ENCODE assay signal across 12 cellular contexts in the genomic region with DNA sequence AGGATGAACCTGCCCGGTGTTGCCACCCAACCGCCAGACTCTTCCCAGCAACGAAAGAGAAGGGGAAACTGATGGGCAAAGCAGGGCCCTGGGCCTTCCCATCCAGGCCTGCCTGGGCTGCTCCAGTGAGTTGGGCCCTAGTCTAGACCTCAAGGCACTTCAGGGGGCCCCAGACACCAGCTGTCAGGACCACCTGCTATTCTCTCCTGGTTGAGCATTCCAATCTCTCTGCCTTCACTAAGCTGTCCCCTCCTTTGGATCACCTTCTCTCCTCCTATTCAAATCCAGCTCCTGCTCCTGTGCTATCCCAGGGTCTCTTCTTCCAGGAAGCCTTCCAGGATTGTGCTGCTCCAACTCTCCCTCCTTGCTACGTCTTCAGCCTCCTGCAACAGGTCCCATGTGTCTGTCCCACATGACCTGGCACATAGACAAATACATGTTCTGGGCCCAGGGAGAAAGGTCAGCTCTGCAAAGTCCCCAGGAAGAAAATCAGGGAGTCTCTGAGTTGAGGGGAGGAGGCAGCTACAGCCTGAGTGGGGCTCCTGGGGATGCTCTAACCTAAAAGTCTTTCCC. TPM values are rescaled to one million over a fixed set of nuclear protein-coding genes. Genes with fewer than 3 reads are reported as not detected.
DNase-seq lines count a peak whose midpoint lies in the region; ATAC-seq, FAIRE-seq and TF ChIP-seq lines count a peak whose summit lies in the region.
"Had no signal": no experiment of that assay in that cellular context is flagged by ENCODE, and none has a peak within 500 bp of the region (broad histone marks: within the 10 kb centered on the region; RNA-seq: fewer than 3 reads in every experiment).

No MANE protein-coding gene starts in this region.

- RAD21 ChIA-PET in HCT116 (lab: Charles Lee; ENCODE audit: low non-redundant PET in 1 of 2, low total read pairs in 2 of 2, uncharacterized antibody in 2 of 2, unreplicated experiment in 2 of 2) = interaction anchor here (0.6 to 2.8 kb wide), 6 partner anchors 9 to 110 kb away, joined by 3 to 8 read pairs (median 4); no protein-coding TSS in a partner anchor
- RAD21 ChIA-PET in GM12878 (lab: Charles Lee; ENCODE audit: unreplicated experiment) = interaction anchor here (1.4 to 1.7 kb wide), 2 partner anchors 23 to 110 kb away, joined by 4 read pairs; a partner anchor contains a TSS

- POLR2A ChIA-PET in HCT116 (lab: Charles Lee) = interaction anchor here (0.5 to 2.0 kb wide), 7 partner anchors 10 to 126 kb away, joined by 3 to 17 read pairs (median 3); a partner anchor contains a TSS
- POLR2A ChIA-PET in GM12878 (lab: Charles Lee) = no interaction called here

- BruUV-seq in HCT116 (replicated peaks; lab: Mats Ljungman, UMichigan) (no TSS peak), GM12878 (replicated peaks; lab: Mats Ljungman, UMichigan) (TSS peak; percentile 25)

- no peaks in the 10 kb centered on the region for H3K9me3 ChIP-seq in HCT116 (ENCODE audit: control insufficient read depth in 1 of 2, insufficient read depth in 1 of 2, low read depth in 1 of 2, low read length in 2 of 2)
- no peaks in the 10 kb centered on the region for H3K9me3 ChIP-seq in GM12878 (replicated peaks; ENCODE audit: control insufficient read depth, insufficient read depth, low read length)
- H3K9me3 ChIP-seq in muscle layer of colon (ENCODE audit: low read length) = no peaks in the 10 kb centered on the region
- no peaks in the 10 kb centered on the region for H3K9me3 ChIP-seq in left lung

- TF ChIP-seq CTCF in HCT116 (IDR thresholded peaks at IDR 0.05 in 2 of 3, conservative IDR thresholded peaks at IDR 0.05 in 1 of 3; ENCODE audit: borderline replicate concordance in 1 of 3, insufficient read depth in 1 of 3, low read depth in 2 of 3, low read length in 2 of 3) (no peak), GM12878 (IDR thresholded peaks at IDR 0.05 in 2 of 3, conservative IDR thresholded peaks at IDR 0.05 in 1 of 3; ENCODE audit: control insufficient read depth in 2 of 3, extremely low read depth in 1 of 3, insufficient read depth in 1 of 3, low read depth in 3 of 3, low read length in 3 of 3) (no peak), left lung (IDR thresholded peaks at IDR 0.05) (no peak)

- DNase-seq in HCT116 (ENCODE audit: low read depth, low spot score) (no peak), GM12878 (ENCODE audit: low read depth, low spot score) (no peak), NCI-H2196 treated with DMSO at 0.1 percent for 48 hours (lab: John Stamatoyannopoulos, UW; ENCODE audit: unreplicated experiment) (no peak), ureter (ENCODE audit: low spot score) (no peak), left lung (no peak)
- DNase-seq: activated CD4-positive, alpha-beta T cell treated with anti-CD3 and anti-CD28 coated beads for 1 hour; activated gamma-delta T cell treated with Interleukin-2 at 50 U/mL for 16 hours; left cardiac atrium; NCI-H748 treated with DMSO at 0.1 percent for 48 hours had no signal

- H3K79me2 ChIP-seq in ACC112 (ENCODE audit: control insufficient read depth, insufficient read depth, low read length, unreplicated experiment) (peaks cover 72% of the 10 kb centered on the region), HCT116 (ENCODE audit: insufficient read depth, low read length) (peaks cover 73% of the 10 kb centered on the region), GM12878 (ENCODE audit: control insufficient read depth, insufficient read depth, low read length) (no peaks in the 10 kb centered on the region)

- H3K9ac ChIP-seq in HCT116 (ENCODE audit: low read length) (peak overlapping the region; percentile 63), GM12878 (ENCODE audit: control insufficient read depth, insufficient read depth, low read length) (no peak overlapping the region), muscle layer of colon (ENCODE audit: low read length) (no peak overlapping the region)

- CTCF ChIA-PET in HCT116 (lab: Charles Lee) (interaction anchor here (1.0 to 1.7 kb wide), 3 partner anchors 9 to 110 kb away, joined by 4 to 9 read pairs (median 5); no protein-coding TSS in a partner anchor), GM12878 (lab: Yijun Ruan, JAX) (interaction anchor here (0.7 kb wide), 1 partner anchor 31 kb away, joined by 3 read pairs; no protein-coding TSS in a partner anchor)

- H3K27me3 ChIP-seq in ACC112 (ENCODE audit: insufficient read depth, low read length) (no peaks in the 10 kb centered on the region), HCT116 (ENCODE audit: insufficient read depth, low read length) (no peaks in the 10 kb centered on the region), GM12878 (replicated peaks in 1 of 2; ENCODE audit: control insufficient read depth in 2 of 2, insufficient read depth in 2 of 2, low read length in 1 of 2) (no peaks in the 10 kb centered on the region), muscle layer of colon (ENCODE audit: control insufficient read depth in 1 of 2, insufficient read depth in 2 of 2, low read length in 2 of 2) (no peaks in the 10 kb centered on the region), left lung (peaks cover 0 to 72% of the 10 kb centered on the region in 2 donors)

- intact Hi-C loops in HCT116 (cut with micrococcal nuclease) (no loop called here), GM12878 (cut with micrococcal nuclease; ENCODE audit: unreplicated experiment) (no loop called here), left lung (cut with DNase I) (no loop called here)

- SMC1A ChIA-PET in GM12878 (lab: Charles Lee; ENCODE audit: uncharacterized antibody, unreplicated experiment) = no interaction called here

- peaks cover 8% of the 10 kb centered on the region; the same call in 1 of the 2 replicates for H4K20me1 ChIP-seq in HCT116 (ENCODE audit: insufficient read depth)
- H4K20me1 ChIP-seq in GM12878 (ENCODE audit: control insufficient read depth, insufficient read depth) = 0 out of 2 replicates have a peak, but pooled peaks cover 4% of the 10 kb centered on the region

- FAIRE-seq in GM12878 (lab: Jason Lieb, UNC) = no peak

- H3K4me1 ChIP-seq in ACC112 (ENCODE audit: control insufficient read depth, insufficient read depth, low read length, unreplicated experiment) (peaks cover 58% of the 10 kb centered on the region), HCT116 (ENCODE audit: control insufficient read depth in 1 of 2, insufficient read depth in 2 of 2, low read length in 2 of 2) (peaks cover 50 to 65% of the 10 kb centered on the region in 2 experiments), GM12878 (ENCODE audit: control insufficient read depth, insufficient read depth, low read length) (peaks cover 12% of the 10 kb centered on the region), muscle layer of colon (ENCODE audit: insufficient read depth, low read length) (peaks cover 40% of the 10 kb centered on the region), left lung (peaks cover 10 to 46% of the 10 kb centered on the region in 2 donors)

- TF ChIP-seq EP300 in GM12878 (IDR thresholded peaks at IDR 0.05; ENCODE audit: borderline replicate concordance in 1 of 2, control insufficient read depth in 1 of 2, low read depth in 2 of 2, low read length in 2 of 2) = no peak

- peak overlapping the region; percentile 69 for H3K4me3 ChIP-seq in ACC112 (ENCODE audit: low read depth, low read length)
- peak overlapping the region in 1 of 2 experiments; percentile 25; a peak in 3 of 4 replicates for H3K4me3 ChIP-seq in HCT116 (replicated peaks in 1 of 2; ENCODE audit: low read depth in 1 of 2, low read length in 2 of 2)
- H3K4me3 ChIP-seq in GM12878 = no peak overlapping the region
- H3K4me3 ChIP-seq in muscle layer of colon (ENCODE audit: low read depth in 1 of 2, low read length in 2 of 2) = peak overlapping the region in 1 of 2 donors; percentile 44
- no peak overlapping the region for H3K4me3 ChIP-seq in left lung

- H3K36me3 ChIP-seq in ACC112 (ENCODE audit: insufficient read depth, low read length) = peaks cover 7% of the 10 kb centered on the region; the same call in 1 of the 2 replicates
- H3K36me3 ChIP-seq in HCT116 (ENCODE audit: control insufficient read depth in 1 of 2, insufficient read depth in 2 of 2, low read length in 2 of 2) = peaks cover 0 to 3% of the 10 kb centered on the region in 2 experiments; a peak in 1 of 4 replicates
- H3K36me3 ChIP-seq in GM12878 (ENCODE audit: control insufficient read depth in 2 of 2, insufficient read depth in 2 of 2, low read length in 1 of 2) = no peaks in the 10 kb centered on the region
- H3K36me3 ChIP-seq in muscle layer of colon (ENCODE audit: insufficient read depth, low read length) = no peaks in the 10 kb centered on the region
- no peaks in the 10 kb centered on the region for H3K36me3 ChIP-seq in left lung

- H3K9me2 ChIP-seq in HCT116 (ENCODE audit: insufficient read depth) = no peaks in the 10 kb centered on the region

- H3K27ac ChIP-seq in ACC112 (ENCODE audit: low read depth, low read length) (peak overlapping the region; percentile 97), HCT116 (ENCODE audit: low read depth, low read length) (peak overlapping the region; percentile 81), GM12878 (ENCODE audit: control insufficient read depth, insufficient read depth) (no peak overlapping the region), muscle layer of colon (ENCODE audit: low read depth, low read length) (peak overlapping the region; percentile 53), left lung (no peak overlapping the region)

- H3K4me2 ChIP-seq in HCT116 (ENCODE audit: low read length) (peak overlapping the region; percentile 84), GM12878 (ENCODE audit: control insufficient read depth, insufficient read depth) (no peak overlapping the region)

- ATAC-seq in HCT116 (no peak), GM12878 (no peak), HG02623 (IDR thresholded peaks at IDR 0.05; ENCODE audit: unreplicated experiment) (no peak), left lung (no peak)

- TF ChIP-seq RAD21 in HCT116 (IDR thresholded peaks at IDR 0.05; ENCODE audit: low read depth) (no peak), GM12878 (IDR thresholded peaks at IDR 0.05; ENCODE audit: insufficient read depth, low read depth, low read length) (no peak)

- TF ChIP-seq POLR2A in HCT116 (IDR thresholded peaks at IDR 0.05; ENCODE audit: borderline replicate concordance, extremely low read depth, insufficient read depth, insufficient read length) (no peak), GM12878 (IDR thresholded peaks at IDR 0.05; ENCODE audit: low read depth, low read length) (no peak)

- WGBS in GM12878 (ENCODE audit: insufficient coverage, insufficient replicate concordance, low lambda C conversion rate, missing lambda C conversion rate) = 90% methylated on average over 4 of the region's 4 CpGs

- in situ Hi-C loops in GM12878 (cut with MboI) = no loop called here

- H2AFZ ChIP-seq in ACC112 (ENCODE audit: low read length, unreplicated experiment) = no peak overlapping the region
- no peak overlapping the region for H2AFZ ChIP-seq in HCT116 (ENCODE audit: low read depth, low read length, poor library complexity, severe bottlenecking)
- no peak overlapping the region for H2AFZ ChIP-seq in GM12878 (ENCODE audit: control insufficient read depth, low read depth, low read length)

RNA-seq across cellular contexts. Expression of a gene that starts 3.1 kb away (rescaled TPM):
- 39.4 TPM for total RNA-seq in HCT116 (2021; ENCODE audit: unreplicated experiment)
- 41.2 and 46.8 TPM in 2 replicates for polyA plus RNA-seq in HCT116 (2012)
- 13.9 and 20.9 TPM in 2 replicates for total RNA-seq in GM12878 (2013; cell fraction: nucleolus; rRNA removed)
- 1.9 and 2.6 TPM in 2 replicates for total RNA-seq in GM12878 (2014; rRNA removed)
- total RNA-seq in GM12878 (2014; rRNA removed; fragmentation: Illumina TruSeq; extraction: Trizol) = 1.6 and 2.6 TPM in 2 replicates
- total RNA-seq in GM12878 (2021) = 3.1 and 3.9 TPM in 2 replicates
- polyA plus RNA-seq in GM12878 (2011; ENCODE audit: low read depth) = 1.9 TPM
- 1.4 and 2.4 TPM in 2 replicates for polyA plus RNA-seq in GM12878 (2011; rRNA removed)
- polyA plus RNA-seq in GM12878 (2011; cell fraction: cytosol; rRNA removed) = 3.3 and 3.8 TPM in 2 replicates
- 30.5 and 34.2 TPM in 2 replicates for polyA plus RNA-seq in GM12878 (2011; cell fraction: nucleus; rRNA removed)
- polyA plus RNA-seq in GM12878 (2012) = 3.8 and 4.4 TPM in 2 replicates
- polyA plus RNA-seq in GM12878 (2014; fragmentation: Illumina TruSeq; extraction: Trizol) = 1.9 and 3.1 TPM in 2 replicates
- polyA plus RNA-seq in GM12878 (2014; fragmentation: Nextera tagmentation; extraction: Ambion mirVana) = under 1 TPM; 0.15 to 0.21 TPM
- 5.2 and 5.3 TPM in 2 replicates for polyA plus RNA-seq in GM12878 (2014; rRNA removed)
- polyA plus RNA-seq in GM12878 (2016; fragmentation: Nextera tagmentation; extraction: Ambion mirVana) = 1 to 10 TPM; 1.7 to 1.8 TPM
- polyA minus RNA-seq in GM12878 (2011; rRNA and poly(A)+ RNA removed) = 1.9 and 2.7 TPM in 2 replicates
- 0.62 and 1.7 TPM in 2 replicates for polyA minus RNA-seq in GM12878 (2011; cell fraction: cytosol; rRNA and poly(A)+ RNA removed)
- polyA minus RNA-seq in GM12878 (2011; cell fraction: nucleus; rRNA and poly(A)+ RNA removed) = 5.4 and 6.5 TPM in 2 replicates
- total RNA-seq in ureter = 8.4 TPM
- total RNA-seq in left lung = 1 to 10 TPM; 5.4 to 6.9 TPM

RNA-seq across cellular contexts. Expression of a gene that starts 22.2 kb away (rescaled TPM):
- total RNA-seq in HCT116 (2021; ENCODE audit: unreplicated experiment) = 69.8 TPM
- polyA plus RNA-seq in HCT116 (2012) = 56.8 and 61.1 TPM in 2 replicates
- 5.0 and 6.2 TPM in 2 replicates for total RNA-seq in GM12878 (2013; cell fraction: nucleolus; rRNA removed)
- 16.9 and 22.1 TPM in 2 replicates for total RNA-seq in GM12878 (2014; rRNA removed)
- total RNA-seq in GM12878 (2014; rRNA removed; fragmentation: Illumina TruSeq; extraction: Trizol) = 6.3 and 8.6 TPM in 2 replicates
- 11.6 and 14.6 TPM in 2 replicates for total RNA-seq in GM12878 (2021)
- 2.3 TPM for polyA plus RNA-seq in GM12878 (2011; ENCODE audit: low read depth)
- polyA plus RNA-seq in GM12878 (2011; rRNA removed) = 2.8 and 6.0 TPM in 2 replicates
- polyA plus RNA-seq in GM12878 (2011; cell fraction: cytosol; rRNA removed) = 8.6 and 10.1 TPM in 2 replicates
- 5.8 and 7.1 TPM in 2 replicates for polyA plus RNA-seq in GM12878 (2011; cell fraction: nucleus; rRNA removed)
- polyA plus RNA-seq in GM12878 (2012) = 4.9 and 6.6 TPM in 2 replicates
- polyA plus RNA-seq in GM12878 (2014; fragmentation: Illumina TruSeq; extraction: Trizol) = 5.6 and 8.3 TPM in 2 replicates
- 1 to 10 TPM; 2.8 to 5.6 TPM for polyA plus RNA-seq in GM12878 (2014; fragmentation: Nextera tagmentation; extraction: Ambion mirVana)
- 17.7 and 23.4 TPM in 2 replicates for polyA plus RNA-seq in GM12878 (2014; rRNA removed)
- 10 to 100 TPM; 22.7 to 24.8 TPM for polyA plus RNA-seq in GM12878 (2016; fragmentation: Nextera tagmentation; extraction: Ambion mirVana)
- 3.6 and 6.4 TPM in 2 replicates for polyA minus RNA-seq in GM12878 (2011; rRNA and poly(A)+ RNA removed)
- polyA minus RNA-seq in GM12878 (2011; cell fraction: cytosol; rRNA and poly(A)+ RNA removed) = 3.6 and 3.9 TPM in 2 replicates
- 10.5 and 16.5 TPM in 2 replicates for polyA minus RNA-seq in GM12878 (2011; cell fraction: nucleus; rRNA and poly(A)+ RNA removed)
- 47.7 TPM for total RNA-seq in ureter
- total RNA-seq in left lung = 10 to 100 TPM; 35.6 to 36.3 TPM

RNA-seq across cellular contexts. Expression of a gene that starts 33.0 kb away (rescaled TPM):
- 168 TPM for total RNA-seq in HCT116 (2021; ENCODE audit: unreplicated experiment)
- 148 and 164 TPM in 2 replicates for polyA plus RNA-seq in HCT116 (2012)
- total RNA-seq in GM12878 (2013; cell fraction: nucleolus; rRNA removed) = 28.4 and 29.4 TPM in 2 replicates
- 75.3 and 82.9 TPM in 2 replicates for total RNA-seq in GM12878 (2014; rRNA removed)
- total RNA-seq in GM12878 (2014; rRNA removed; fragmentation: Illumina TruSeq; extraction: Trizol) = 69.8 and 71.1 TPM in 2 replicates
- 73.7 and 84.9 TPM in 2 replicates for total RNA-seq in GM12878 (2021)
- polyA plus RNA-seq in GM12878 (2011; ENCODE audit: low read depth) = 44.4 TPM
- 98.5 and 114 TPM in 2 replicates for polyA plus RNA-seq in GM12878 (2011; rRNA removed)
- polyA plus RNA-seq in GM12878 (2011; cell fraction: cytosol; rRNA removed) = 138 and 180 TPM in 2 replicates
- 67.4 and 98.6 TPM in 2 replicates for polyA plus RNA-seq in GM12878 (2011; cell fraction: nucleus; rRNA removed)
- 55.5 and 68.2 TPM in 2 replicates for polyA plus RNA-seq in GM12878 (2012)
- 96.0 and 109 TPM in 2 replicates for polyA plus RNA-seq in GM12878 (2014; fragmentation: Illumina TruSeq; extraction: Trizol)
- 10 to 100 TPM; 36.4 to 89.9 TPM for polyA plus RNA-seq in GM12878 (2014; fragmentation: Nextera tagmentation; extraction: Ambion mirVana)
- polyA plus RNA-seq in GM12878 (2014; rRNA removed) = 117 and 123 TPM in 2 replicates
- polyA plus RNA-seq in GM12878 (2016; fragmentation: Nextera tagmentation; extraction: Ambion mirVana) = 100 to 1,000 TPM; 137 to 138 TPM
- 46.3 and 61.5 TPM in 2 replicates for polyA minus RNA-seq in GM12878 (2011; rRNA and poly(A)+ RNA removed)
- polyA minus RNA-seq in GM12878 (2011; cell fraction: cytosol; rRNA and poly(A)+ RNA removed) = 14.4 and 26.0 TPM in 2 replicates
- 9.3 and 17.6 TPM in 2 replicates for polyA minus RNA-seq in GM12878 (2011; cell fraction: nucleus; rRNA and poly(A)+ RNA removed)
- 69.6 TPM for total RNA-seq in ureter
- 10 to 100 TPM; 44.6 to 66.3 TPM for total RNA-seq in left lung

RNA-seq across cellular contexts. Expression of a gene that starts 33.2 kb away (rescaled TPM):
- 8.5 TPM for total RNA-seq in HCT116 (2021; ENCODE audit: unreplicated experiment)
- polyA plus RNA-seq in HCT116 (2012) = 3.4 and 5.1 TPM in 2 replicates
- 7.9 and 8.3 TPM in 2 replicates for total RNA-seq in GM12878 (2013; cell fraction: nucleolus; rRNA removed)
- total RNA-seq in GM12878 (2014; rRNA removed) = 9.2 and 11.2 TPM in 2 replicates
- total RNA-seq in GM12878 (2014; rRNA removed; fragmentation: Illumina TruSeq; extraction: Trizol) = 4.1 TPM in 2 replicates
- 13.4 and 13.5 TPM in 2 replicates for total RNA-seq in GM12878 (2021)
- 2.6 TPM for polyA plus RNA-seq in GM12878 (2011; ENCODE audit: low read depth)
- 4.1 and 4.5 TPM in 2 replicates for polyA plus RNA-seq in GM12878 (2011; rRNA removed)
- 7.1 and 9.8 TPM in 2 replicates for polyA plus RNA-seq in GM12878 (2011; cell fraction: cytosol; rRNA removed)
- 6.0 and 7.7 TPM in 2 replicates for polyA plus RNA-seq in GM12878 (2011; cell fraction: nucleus; rRNA removed)
- polyA plus RNA-seq in GM12878 (2012) = 8.0 and 8.6 TPM in 2 replicates
- 3.2 and 5.5 TPM in 2 replicates for polyA plus RNA-seq in GM12878 (2014; fragmentation: Illumina TruSeq; extraction: Trizol)
- 1 to 10 TPM; 2.1 to 3.5 TPM for polyA plus RNA-seq in GM12878 (2014; fragmentation: Nextera tagmentation; extraction: Ambion mirVana)
- polyA plus RNA-seq in GM12878 (2014; rRNA removed) = 19.0 and 19.2 TPM in 2 replicates
- 10 to 100 TPM; 10.3 to 12.4 TPM for polyA plus RNA-seq in GM12878 (2016; fragmentation: Nextera tagmentation; extraction: Ambion mirVana)
- polyA minus RNA-seq in GM12878 (2011; rRNA and poly(A)+ RNA removed) = 4.4 and 7.6 TPM in 2 replicates
- 2.4 and 2.8 TPM in 2 replicates for polyA minus RNA-seq in GM12878 (2011; cell fraction: cytosol; rRNA and poly(A)+ RNA removed)
- polyA minus RNA-seq in GM12878 (2011; cell fraction: nucleus; rRNA and poly(A)+ RNA removed) = 6.2 and 11.5 TPM in 2 replicates
- total RNA-seq in ureter = 16.5 TPM
- total RNA-seq in left lung = 10 to 100 TPM; 10.3 to 10.4 TPM

RNA-seq across cellular contexts. Expression of a gene that starts 48.8 kb away (rescaled TPM):
- total RNA-seq in HCT116 (2021; ENCODE audit: unreplicated experiment) (9.5 TPM), GM12878 (2014; rRNA removed) (0.11 and 0.27 TPM in 2 replicates), GM12878 (2014; rRNA removed; fragmentation: Illumina TruSeq; extraction: Trizol) (not detected in 2 replicates), GM12878 (2021) (0.21 and 0.27 TPM in 2 replicates), ureter (0.86 TPM), left lung (1 to 10 TPM in 1 of 2 donors, under 1 TPM in 1; 0.89 to 2.0 TPM)
- polyA plus RNA-seq in HCT116 (2012) = 8.2 and 9.2 TPM in 2 replicates
- total RNA-seq in GM12878 (2013; cell fraction: nucleolus; rRNA removed) = 0.33 TPM in 1 of 2 replicates, not detected in the other
- polyA plus RNA-seq in GM12878 (2011; ENCODE audit: low read depth) = not detected
- polyA plus RNA-seq in GM12878 (2011; rRNA removed) (0.14 and 0.45 TPM in 2 replicates), GM12878 (2014; fragmentation: Illumina TruSeq; extraction: Trizol) (not detected in 2 replicates), GM12878 (2014; fragmentation: Nextera tagmentation; extraction: Ambion mirVana) (not detected), GM12878 (2014; rRNA removed) (0.10 TPM in 1 of 2 replicates, not detected in the other), GM12878 (2016; fragmentation: Nextera tagmentation; extraction: Ambion mirVana) (not detected)
- 0.55 and 0.87 TPM in 2 replicates for polyA plus RNA-seq in GM12878 (2011; cell fraction: cytosol; rRNA removed)
- polyA plus RNA-seq in GM12878 (2011; cell fraction: nucleus; rRNA removed) = 0.35 and 0.67 TPM in 2 replicates
- 0.54 and 0.90 TPM in 2 replicates for polyA plus RNA-seq in GM12878 (2012)
- 0.21 TPM in 1 of 2 replicates, not detected in the other for polyA minus RNA-seq in GM12878 (2011; rRNA and poly(A)+ RNA removed)
- not detected in 2 replicates for polyA minus RNA-seq in GM12878 (2011; cell fraction: cytosol; rRNA and poly(A)+ RNA removed)
- polyA minus RNA-seq in GM12878 (2011; cell fraction: nucleus; rRNA and poly(A)+ RNA removed) = not detected in 2 replicates

Comparison
In these comparisons a context has a peak if more than half of its experiments do, and no peak if none do; other contexts are left out.
1. H3K27ac ChIP-seq: peak in ACC112 (single experiment), HCT116 (single experiment) and muscle layer of colon (single experiment); none in GM12878 (single experiment) and left lung (0 of 2).